Comparison of ENCODE assay signal across 8 cellular contexts in the genomic region with DNA sequence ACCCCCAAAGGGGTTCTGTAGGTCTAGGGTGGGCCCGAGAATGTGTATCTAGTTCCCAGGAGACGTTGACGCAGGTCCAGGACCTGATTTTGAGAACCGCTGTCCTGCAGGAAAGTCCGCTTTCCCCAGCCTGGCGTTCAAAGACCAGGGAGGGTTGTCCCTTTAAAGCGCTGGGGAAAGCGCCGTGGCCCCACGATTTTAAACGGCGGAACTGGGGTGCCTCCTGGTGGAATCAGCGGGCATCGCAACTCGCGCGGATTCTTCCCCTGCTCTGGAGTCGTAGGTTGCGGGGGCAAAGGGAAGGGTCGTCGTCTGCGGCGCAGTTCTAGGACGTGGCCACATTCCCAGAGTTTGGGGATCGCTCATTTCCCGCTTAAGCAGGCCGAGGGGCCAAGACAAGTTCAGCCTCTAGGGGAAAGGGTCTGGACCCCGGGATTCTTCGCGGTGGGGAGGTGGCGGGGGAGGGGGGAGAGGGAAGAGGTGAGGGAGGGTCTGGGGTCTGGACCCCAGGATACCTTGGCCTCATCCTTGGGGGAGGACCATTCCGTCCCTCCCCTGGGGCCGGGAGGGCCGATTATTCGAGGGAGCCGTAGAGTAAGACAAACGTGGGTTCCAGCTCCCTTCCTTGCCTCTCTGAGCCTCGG. TPM values are rescaled to one million over a fixed set of nuclear protein-coding genes. Genes with fewer than 3 reads are reported as not detected.
A peak's percentile ranks its signal among the peaks of the same experiment; 100 is the strongest.
DNase-seq lines count a peak whose midpoint lies in the region; ATAC-seq and TF ChIP-seq lines count a peak whose summit lies in the region.

No MANE protein-coding gene starts in this region.

- DNase-seq in Daoy (ENCODE audit: low read depth) (peak; percentile 75), MM.1S (peak; percentile 43), T follicular helper cell (ENCODE audit: low read depth) (peak; percentile 60), adrenal gland (peak; percentile 75 to 90 (median 85)), left ventricle myocardium superior (peak; percentile 89), aorta (peak; percentile 83 to 95)

- TF ChIP-seq POLR2A in adrenal gland (IDR thresholded peaks at IDR 0.05) = no peak

- peaks cover 96% of the 10 kb centered on the region for H3K27me3 ChIP-seq in MM.1S (replicated peaks; ENCODE audit: insufficient read depth, low read length)
- H3K27me3 ChIP-seq in adrenal gland = no peaks in the 10 kb centered on the region
- H3K27me3 ChIP-seq in rectal smooth muscle tissue (ENCODE audit: control insufficient read depth, insufficient read depth, low read length) = peaks cover 27% of the 10 kb centered on the region
- no peaks in the 10 kb centered on the region for H3K27me3 ChIP-seq in aorta (ENCODE audit: control insufficient read depth in 1 of 2, insufficient read depth in 2 of 2, low read length in 1 of 2)

- H3K79me2 ChIP-seq in MM.1S (ENCODE audit: low read length) = no peaks in the 10 kb centered on the region

- no peaks in the 10 kb centered on the region for H4K20me1 ChIP-seq in MM.1S (ENCODE audit: insufficient read depth, low read length)

- no peak overlapping the region for H3K4me2 ChIP-seq in MM.1S (ENCODE audit: low read depth, low read length)

- H3K9ac ChIP-seq in MM.1S (ENCODE audit: low read length) (no peak overlapping the region), rectal smooth muscle tissue (ENCODE audit: low read length) (no peak overlapping the region)

- H3K27ac ChIP-seq in MM.1S (ENCODE audit: low read length) = no peak overlapping the region
- H3K27ac ChIP-seq in adrenal gland = no peak overlapping the region
- no peak overlapping the region for H3K27ac ChIP-seq in rectal smooth muscle tissue (ENCODE audit: low read depth, low read length)
- no peak overlapping the region for H3K27ac ChIP-seq in aorta (ENCODE audit: low read depth in 1 of 2, low read length in 2 of 2)

- no peaks in the 10 kb centered on the region for H3K36me3 ChIP-seq in MM.1S (replicated peaks; ENCODE audit: insufficient read depth, low read length)
- no peaks in the 10 kb centered on the region for H3K36me3 ChIP-seq in adrenal gland (replicated peaks in 1 of 2)
- H3K36me3 ChIP-seq in rectal smooth muscle tissue (ENCODE audit: control insufficient read depth, insufficient read depth, low read length) = no peaks in the 10 kb centered on the region
- no peaks in the 10 kb centered on the region for H3K36me3 ChIP-seq in aorta (ENCODE audit: control insufficient read depth in 1 of 2, insufficient read depth in 2 of 2, low read length in 1 of 2)

- H3K4me1 ChIP-seq in MM.1S (ENCODE audit: low read length) (no peaks in the 10 kb centered on the region), adrenal gland (replicated peaks in 1 of 2) (peaks cover 24 to 29% of the 10 kb centered on the region in 2 donors), rectal smooth muscle tissue (ENCODE audit: control insufficient read depth, insufficient read depth, low read length) (peaks cover 1% of the 10 kb centered on the region), aorta (ENCODE audit: control insufficient read depth in 1 of 2, insufficient read depth in 2 of 2, low read length in 2 of 2) (no peaks in the 10 kb centered on the region)

- ATAC-seq in left ventricle myocardium superior (peak; percentile 75), aorta (ENCODE audit: low FRiP score) (peak; percentile 88), HG02610 (IDR thresholded peaks at IDR 0.05; ENCODE audit: unreplicated experiment) (no peak)

- no peaks in the 10 kb centered on the region for H3K9me2 ChIP-seq in MM.1S (replicated peaks; ENCODE audit: insufficient read depth, low read length)

- no peak overlapping the region for H3K4me3 ChIP-seq in MM.1S (ENCODE audit: low read length)
- peak overlapping the region in 2 of 4 donors; percentile 41 to 42 for H3K4me3 ChIP-seq in adrenal gland
- peak overlapping the region; percentile 63 for H3K4me3 ChIP-seq in rectal smooth muscle tissue (ENCODE audit: low read length)
- H3K4me3 ChIP-seq in aorta (ENCODE audit: low read length in 2 of 2) = peak overlapping the region; percentile 2 to 20

- H3K9me3 ChIP-seq in MM.1S (replicated peaks; ENCODE audit: insufficient read depth, low read length) = no peaks in the 10 kb centered on the region
- H3K9me3 ChIP-seq in adrenal gland (replicated peaks in 1 of 3) = no peaks in the 10 kb centered on the region
- no peaks in the 10 kb centered on the region for H3K9me3 ChIP-seq in aorta (ENCODE audit: control insufficient read depth, low read length)

- no peaks in the 10 kb centered on the region for H3F3A ChIP-seq in MM.1S (ENCODE audit: insufficient read depth, low read length)

- H2AFZ ChIP-seq in MM.1S (ENCODE audit: low read length) = no peak overlapping the region

- 6 to 19% (median 8%) methylated on average over 11 to 38 of the region's 38 CpGs for WGBS in adrenal gland, 4 donors
- WGBS in aorta, 2 donors = 6 to 8% methylated on average over 38 of the region's 38 CpGs

- intact Hi-C loops in adrenal gland (cut with DNase I) = loop anchor here (2.0 to 10.0 kb wide), 3 partner anchors 85 to 203 kb away; no protein-coding TSS in a partner anchor
- intact Hi-C loops in left ventricle myocardium superior (cut with micrococcal nuclease) = loop anchor here (5.0 kb wide), 1 partner anchor 91 kb away; no protein-coding TSS in a partner anchor
- intact Hi-C loops in aorta (cut with DNase I) = loop anchor here (1.0 to 2.0 kb wide), 5 partner anchors 25 to 93 kb away; no protein-coding TSS in a partner anchor

- TF ChIP-seq CTCF in MM.1S (IDR thresholded peaks at IDR 0.05; ENCODE audit: low read length) = peak; percentile 84
- TF ChIP-seq CTCF in adrenal gland (IDR thresholded peaks at IDR 0.05) = peak; percentile 88 to 99 (median 98)

RNA-seq across cellular contexts. Expression of gene PNMA8B, which starts 7.7 kb away (rescaled TPM):
- 0.06 and 0.48 TPM in 2 replicates for total RNA-seq in Daoy (2014; rRNA removed; shearing (Covaris generic))
- total RNA-seq in adrenal gland (10 to 100 TPM; 27.9 to 63.4 (median 36.4) TPM), left ventricle myocardium superior (0.89 TPM), aorta (1 to 10 TPM; 1.5 to 5.2 TPM)
- polyA plus RNA-seq in adrenal gland (10 to 100 TPM in 1 of 3 donors, 1 to 10 TPM in 2; 7.6 to 15.1 (median 7.9) TPM), aorta (under 1 TPM; 0.75 to 0.82 TPM)

RNA-seq across cellular contexts. Expression of gene PNMA8A, which starts 16.6 kb away (rescaled TPM):
- total RNA-seq in Daoy (2014; rRNA removed; shearing (Covaris generic)) = 4.4 and 4.6 TPM in 2 replicates
- 10 to 100 TPM; 29.7 to 54.8 (median 44.2) TPM for total RNA-seq in adrenal gland
- polyA plus RNA-seq in adrenal gland = 10 to 100 TPM in 2 of 3 donors, 1 to 10 TPM in 1; 7.6 to 61.7 (median 14.2) TPM
- total RNA-seq in left ventricle myocardium superior = 9.4 TPM
- 10 to 100 TPM in 1 of 2 donors, 1 to 10 TPM in 1; 6.8 to 12.4 TPM for total RNA-seq in aorta
- polyA plus RNA-seq in aorta = 1 to 10 TPM; 3.3 to 6.8 TPM

RNA-seq across cellular contexts. Expression of gene PNMA8C, which starts 59.2 kb away (rescaled TPM):
- total RNA-seq in Daoy (2014; rRNA removed; shearing (Covaris generic)) = not detected in 2 replicates
- total RNA-seq in adrenal gland = 1 to 10 TPM; 1.5 to 4.4 (median 2.1) TPM
- 1 to 10 TPM in 2 of 3 donors, under 1 TPM in 1; 0.47 to 2.4 (median 1.4) TPM for polyA plus RNA-seq in adrenal gland
- 0.07 TPM for total RNA-seq in left ventricle myocardium superior
- total RNA-seq in aorta = 1 to 10 TPM; 3.1 to 4.3 TPM
- 1 to 10 TPM; 1.2 to 1.6 TPM for polyA plus RNA-seq in aorta

Comparison
In these comparisons a context has a peak if more than half of its experiments do, and no peak if none do; other contexts are left out.
1. RNA of gene PNMA8B, which starts 7.7 kb away (total RNA-seq): 27.9 to 63.4 TPM in adrenal gland; 1.5 to 5.2 TPM in aorta, 0.89 TPM in left ventricle myocardium superior (single experiment) and 0.06 to 0.48 TPM in Daoy; every median in the first group is over 4 times any median in the second.
2. Peak in every context shown above with its lines, with median percentiles within 50 percentile points of each other: DNase-seq.